In the genomic region with DNA sequence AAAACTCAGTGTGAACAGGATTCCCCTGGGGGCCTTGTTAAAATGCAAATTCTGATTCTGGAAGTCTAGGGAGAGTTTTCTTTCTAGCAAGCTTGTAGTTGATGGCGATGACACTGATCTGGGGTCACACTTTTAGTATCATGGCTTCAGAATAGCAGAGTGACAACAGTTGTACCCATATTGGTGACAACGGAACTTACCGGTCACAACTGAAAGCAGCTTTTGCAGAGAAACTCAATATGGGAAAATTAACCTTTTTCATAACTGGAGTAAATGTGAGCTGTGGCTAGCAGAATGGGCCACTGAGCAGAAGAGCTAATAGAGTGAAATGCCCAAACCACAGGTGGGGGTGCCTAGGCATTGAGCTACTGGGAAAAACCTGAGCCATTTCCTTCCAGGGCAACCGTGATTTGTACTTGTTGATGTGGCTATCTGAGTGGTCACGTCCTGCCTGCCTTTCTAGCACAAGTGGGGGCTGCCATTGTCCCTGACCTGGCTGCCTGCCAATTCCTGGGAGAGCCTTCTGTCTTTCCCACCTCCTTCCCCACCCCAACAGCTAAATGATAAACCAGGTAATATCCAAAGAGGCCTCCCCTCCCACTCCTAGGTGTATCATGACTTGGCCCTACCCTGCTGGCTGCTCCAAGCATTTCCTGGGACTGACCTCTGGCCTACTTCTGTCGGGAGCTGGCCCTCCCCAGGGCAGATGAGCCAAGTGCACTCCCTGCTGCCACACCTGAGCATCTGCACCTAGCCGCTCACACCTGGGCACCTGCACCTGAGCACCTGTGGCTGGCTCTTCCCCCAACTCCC, we compare ENCODE assay signal across 10 cellular contexts. TPM values are rescaled to one million over a fixed set of nuclear protein-coding genes. Genes with fewer than 3 reads are reported as not detected.
DNase-seq lines count a peak whose midpoint lies in the region; ATAC-seq and TF ChIP-seq lines count a peak whose summit lies in the region.
"Had no signal": no experiment of that assay in that cellular context is flagged by ENCODE, and none has a peak within 500 bp of the region (broad histone marks: within the 10 kb centered on the region; RNA-seq: fewer than 3 reads in every experiment).

No MANE protein-coding gene starts in this region.

- no peak overlapping the region for H3K4me3 Mint-ChIP-seq in activated T-helper 17 cell treated with anti-CD3 and anti-CD28 coated beads, Interleukin-2, amount 50 U/mL, for 72 hours
- H3K4me3 Mint-ChIP-seq: activated naive CD8-positive, alpha-beta T cell had no signal

- WGBS in thyroid gland, 2 donors, result 62 to 74% methylated on average over 7 of the region's 7 CpGs

- no peak overlapping the region for H3K9ac ChIP-seq in colonic mucosa (ENCODE audit: low read depth in 2 of 2, low read length in 2 of 2)

- H3K9me3 ChIP-seq in colonic mucosa, result no peaks in the 10 kb centered on the region
- H3K9me3 ChIP-seq in thyroid gland, result no peaks in the 10 kb centered on the region

- DNase-seq in Daoy (ENCODE audit: low read depth) (peak; percentile 1), colonic mucosa (peak; percentile 49), GOT3 (lab: John Stamatoyannopoulos, UW) (no peak), thyroid gland (no peak)
- DNase-seq in stimulated activated CD4-positive, alpha-beta T cell treated with anti-CD3 and anti-CD28 coated beads, Interleukin-2, amount 100 ng/mL, for 48 hours, result no peak
- DNase-seq: MV-4-11 had no signal

- H3K36me3 ChIP-seq in colonic mucosa (no peaks in the 10 kb centered on the region), thyroid gland (no peaks in the 10 kb centered on the region)

- H3K9me3 Mint-ChIP-seq in activated T-helper 17 cell treated with anti-CD3 and anti-CD28 coated beads, Interleukin-2, amount 50 U/mL, for 72 hours, result no peaks in the 10 kb centered on the region

- H3K27ac Mint-ChIP-seq in activated T-helper 17 cell treated with anti-CD3 and anti-CD28 coated beads, Interleukin-2, amount 50 U/mL, for 72 hours, result no peak overlapping the region
- H3K27ac Mint-ChIP-seq: activated naive CD8-positive, alpha-beta T cell had no signal

- H3K27me3 Mint-ChIP-seq in activated T-helper 17 cell treated with anti-CD3 and anti-CD28 coated beads, Interleukin-2, amount 50 U/mL, for 72 hours, result no peaks in the 10 kb centered on the region
- H3K27me3 Mint-ChIP-seq: activated naive CD8-positive, alpha-beta T cell had no signal

- H3K4me1 ChIP-seq in colonic mucosa, result no peaks in the 10 kb centered on the region
- no peaks in the 10 kb centered on the region for H3K4me1 ChIP-seq in thyroid gland

- no peaks in the 10 kb centered on the region for H3K4me1 Mint-ChIP-seq in activated T-helper 17 cell treated with anti-CD3 and anti-CD28 coated beads, Interleukin-2, amount 50 U/mL, for 72 hours

- no peak for TF ChIP-seq POLR2A in thyroid gland (IDR thresholded peaks at IDR 0.05)

- H3K27me3 ChIP-seq in colonic mucosa (no peaks in the 10 kb centered on the region), thyroid gland (no peaks in the 10 kb centered on the region)

- no peak overlapping the region for H3K27ac ChIP-seq in colonic mucosa
- H3K27ac ChIP-seq in thyroid gland, result no peak overlapping the region

- peak; percentile 72 for ATAC-seq in GM19351 (IDR thresholded peaks at IDR 0.05; ENCODE audit: unreplicated experiment)
- peak; percentile 50 for ATAC-seq in HG03175 (IDR thresholded peaks at IDR 0.05; ENCODE audit: unreplicated experiment)
- no peak for ATAC-seq in activated T-helper 17 cell treated with anti-CD3 and anti-CD28 coated beads, Interleukin-2, amount 50 U/mL, for 72 hours (replicated peaks)

- intact Hi-C loops in colonic mucosa (cut with DNase I) (no loop called here), thyroid gland (cut with DNase I) (no loop called here)

- TF ChIP-seq CTCF in colonic mucosa (IDR thresholded peaks at IDR 0.05) (no peak), thyroid gland (IDR thresholded peaks at IDR 0.05) (no peak)

- no peaks in the 10 kb centered on the region for H3K36me3 Mint-ChIP-seq in activated T-helper 17 cell treated with anti-CD3 and anti-CD28 coated beads, Interleukin-2, amount 50 U/mL, for 72 hours (ENCODE audit: low read depth)
- H3K36me3 Mint-ChIP-seq: activated naive CD8-positive, alpha-beta T cell had no signal

- H3K4me3 ChIP-seq in colonic mucosa (no peak overlapping the region), thyroid gland (replicated peaks in 1 of 3) (no peak overlapping the region)

RNA-seq across cellular contexts. Expression of a gene that starts 1.7 kb away (rescaled TPM):
- total RNA-seq in Daoy (2014; rRNA removed; shearing (Covaris generic)), result not detected in 2 replicates
- total RNA-seq in colonic mucosa (under 1 TPM; 0.20 to 0.74 TPM), thyroid gland (not detected)
- not detected for total RNA-seq in activated T-helper 17 cell treated with anti-CD3 and anti-CD28 coated beads, Interleukin-2, amount 50 U/mL, for 72 hours

Comparison
In these comparisons a context has a peak if more than half of its experiments do, and no peak if none do; other contexts are left out.
1. DNase-seq: peak in Daoy (single experiment) and colonic mucosa (single experiment); none in GOT3 (single experiment), thyroid gland (0 of 2) and stimulated activated CD4-positive, alpha-beta T cell treated with anti-CD3 and anti-CD28 coated beads, Interleukin-2, amount 100 ng/mL, for 48 hours (0 of 2).